In genomic region chr3:178456942-178457341, GRCh38 we compare ENCODE assay signal across 19 cellular contexts.
DNase-seq lines count a peak whose midpoint lies in the region; ATAC-seq, FAIRE-seq and TF ChIP-seq lines count a peak whose summit lies in the region.
"Had no signal": no experiment of that assay in that cellular context is flagged by ENCODE, and none has a peak within 500 bp of the region (broad histone marks: within the 10 kb centered on the region; RNA-seq: fewer than 3 reads in every experiment).

No MANE protein-coding gene starts in this region.

- H3K79me2 ChIP-seq in H1 (ENCODE audit: control insufficient read depth in 1 of 2, insufficient read depth in 2 of 2, low read length in 2 of 2) = no peaks in the 10 kb centered on the region
- H3K79me2 ChIP-seq: hepatocyte had no signal

- no peak overlapping the region for H3K14ac ChIP-seq in H1 (ENCODE audit: insufficient read length)

- no peak for TF ChIP-seq EP300 in H1 (IDR thresholded peaks at IDR 0.05; ENCODE audit: borderline replicate concordance in 1 of 2, low read depth in 2 of 2, low read length in 2 of 2)

- no peak overlapping the region for H3K4me3 Mint-ChIP-seq in nephron progenitor cell
- no peak overlapping the region for H3K4me3 Mint-ChIP-seq in activated CD4-positive, alpha-beta T cell treated with anti-CD3 and anti-CD28 coated beads, Interleukin-2, amount 10 ng/mL, durations not matched to agents 7 days and 5 days
- H3K4me3 Mint-ChIP-seq: activated CD8-positive, alpha-beta T cell treated with anti-CD3 and anti-CD28 coated beads for 36 hours; activated naive CD8-positive, alpha-beta T cell treated with anti-CD3 and anti-CD28 coated beads, Interleukin-2, amount 50 U/mL, for 24 hours had no signal

- H3K18ac ChIP-seq in H1 (ENCODE audit: extremely low read depth, low read length) = no peak overlapping the region

- H3K9me3 ChIP-seq in H1 (ENCODE audit: insufficient read depth in 2 of 2, low read depth in 1 of 2, low read length in 1 of 2) = no peaks in the 10 kb centered on the region
- H3K9me3 ChIP-seq: mucosa of descending colon, tibial artery had no signal

- H4K91ac ChIP-seq in H1 (replicated peaks; ENCODE audit: insufficient read length, low read length) = no peak overlapping the region

- no peak overlapping the region for H3K4me2 ChIP-seq in H1 (ENCODE audit: insufficient read depth in 1 of 2, low read depth in 2 of 2, low read length in 2 of 2)
- H3K4me2 ChIP-seq: hepatocyte had no signal

- peaks cover 3% of the 10 kb centered on the region for H3K27me3 Mint-ChIP-seq in nephron progenitor cell (ENCODE audit: low read depth, poor library complexity)
- H3K27me3 Mint-ChIP-seq in activated CD4-positive, alpha-beta T cell treated with anti-CD3 and anti-CD28 coated beads, Interleukin-2, amount 10 ng/mL, durations not matched to agents 7 days and 5 days = peaks cover 6% of the 10 kb centered on the region

- peaks cover 5% of the 10 kb centered on the region for H3K9me3 Mint-ChIP-seq in nephron progenitor cell
- H3K9me3 Mint-ChIP-seq in activated CD4-positive, alpha-beta T cell treated with anti-CD3 and anti-CD28 coated beads, Interleukin-2, amount 10 ng/mL, durations not matched to agents 7 days and 5 days = no peaks in the 10 kb centered on the region
- H3K9me3 Mint-ChIP-seq: activated CD8-positive, alpha-beta T cell treated with anti-CD3 and anti-CD28 coated beads for 36 hours; activated naive CD8-positive, alpha-beta T cell treated with anti-CD3 and anti-CD28 coated beads, Interleukin-2, amount 50 U/mL, for 24 hours had no signal

- no peak overlapping the region for H2BK20ac ChIP-seq in H1 (ENCODE audit: low read length)

- 86% methylated on average over 5 of the region's 5 CpGs; no CpG with 5 or more reads in 1 of the 2 experiments for WGBS in H1 (ENCODE audit: extremely low coverage in 1 of 2, insufficient coverage in 1 of 2, insufficient read length in 1 of 2, insufficient replicate concordance in 2 of 2, low coverage in 1 of 2, low lambda C conversion rate in 2 of 2, missing lambda C conversion rate in 1 of 2), 2 experiments

- TF ChIP-seq RAD21 in H1 (IDR thresholded peaks at IDR 0.05 in 1 of 2, conservative IDR thresholded peaks at IDR 0.05 in 1 of 2; ENCODE audit: low read depth in 2 of 2, low read length in 2 of 2) = no peak

- H4K8ac ChIP-seq in H1 (ENCODE audit: extremely low read depth, insufficient read depth, low read length) = no peak overlapping the region

- no peak for FAIRE-seq in H1 (lab: Jason Lieb, UNC)
- FAIRE-seq: kidney had no signal

- H3K23me2 ChIP-seq in H1 (ENCODE audit: low read depth, low read length) = no peaks in the 10 kb centered on the region; the same call in 1 of the 2 replicates

- no peak overlapping the region for H2BK12ac ChIP-seq in H1 (ENCODE audit: low read depth, low read length)

- H4K5ac ChIP-seq in H1 (ENCODE audit: insufficient read length, low read depth, low read length) = no peak overlapping the region

- POLR2A ChIA-PET in H1 (lab: Charles Lee; ENCODE audit: partially characterized antibody) = no interaction called here
- POLR2A ChIA-PET in activated CD4-positive, alpha-beta T cell treated with anti-CD3 and anti-CD28 coated beads, Interleukin-2, amount 10 ng/mL, durations not matched to agents 7 days and 5 days (lab: Charles Lee) = no interaction called here

- no peak overlapping the region for H3K9ac ChIP-seq in H1 (replicated peaks in 1 of 4; ENCODE audit: extremely low read depth in 1 of 4, low read depth in 3 of 4, low read length in 3 of 4)

- H3K27ac ChIP-seq in H1 (ENCODE audit: low read depth, low read length) = no peak overlapping the region
- H3K27ac ChIP-seq: hepatocyte, skin epidermis, tibial artery had no signal

- H3K27me3 ChIP-seq in H1 (replicated peaks in 1 of 4; ENCODE audit: control insufficient read depth in 3 of 4, extremely low read depth in 1 of 4, insufficient read depth in 3 of 4, low read length in 3 of 4) = no peaks in the 10 kb centered on the region
- H3K27me3 ChIP-seq: hepatocyte, tibial artery had no signal

- no peaks in the 10 kb centered on the region for H3K79me1 ChIP-seq in H1 (ENCODE audit: low read depth, low read length)

- peaks cover 29% of the 10 kb centered on the region for H3K4me1 Mint-ChIP-seq in nephron progenitor cell
- no peaks in the 10 kb centered on the region for H3K4me1 Mint-ChIP-seq in activated CD4-positive, alpha-beta T cell treated with anti-CD3 and anti-CD28 coated beads, Interleukin-2, amount 10 ng/mL, durations not matched to agents 7 days and 5 days
- H3K4me1 Mint-ChIP-seq: activated naive CD8-positive, alpha-beta T cell treated with anti-CD3 and anti-CD28 coated beads, Interleukin-2, amount 50 U/mL, for 24 hours had no signal

- H2AK5ac ChIP-seq in H1 (ENCODE audit: low read depth, low read length) = no peak overlapping the region

- DNase-seq in H1 (ENCODE audit: low read depth in 1 of 2, low spot score in 2 of 2) = no peak
- no peak for DNase-seq in nephron progenitor cell
- no peak for DNase-seq in cerebellar nuclear complex (lab: John Stamatoyannopoulos, UW)
- DNase-seq in activated CD4-positive, alpha-beta T cell treated with anti-CD3 and anti-CD28 coated beads, Interleukin-2, amount 10 ng/mL, durations not matched to agents 7 days and 5 days = no peak
- DNase-seq in NCI-H2107 (lab: John Stamatoyannopoulos, UW) = no peak
- DNase-seq: activated CD8-positive, alpha-beta T cell treated with anti-CD3 and anti-CD28 coated beads for 36 hours; activated naive CD8-positive, alpha-beta T cell treated with anti-CD3 and anti-CD28 coated beads, Interleukin-2, amount 50 U/mL, for 24 hours; effector CD8-positive, alpha-beta T cell; GDM1; Kasumi-1; kidney; mucosa of descending colon; NCI-H1417 treated with DMSO at 0.1 percent for 48 hours; NCI-H446 treated with DMSO at 0.1 percent for 48 hours; tibial artery had no signal

- peaks cover 4% of the 10 kb centered on the region for H3K36me3 Mint-ChIP-seq in nephron progenitor cell (ENCODE audit: low read depth)
- no peaks in the 10 kb centered on the region for H3K36me3 Mint-ChIP-seq in activated CD4-positive, alpha-beta T cell treated with anti-CD3 and anti-CD28 coated beads, Interleukin-2, amount 10 ng/mL, durations not matched to agents 7 days and 5 days (ENCODE audit: low read depth)

- H3K4me3 ChIP-seq in H1 (ENCODE audit: extremely low read depth in 1 of 4, insufficient read depth in 2 of 4, low read depth in 3 of 4, low read length in 4 of 4) = no peak overlapping the region
- H3K4me3 ChIP-seq: hepatocyte, mucosa of descending colon, skin epidermis, tibial artery had no signal

- no peak overlapping the region for H2BK120ac ChIP-seq in H1 (replicated peaks; ENCODE audit: low read depth, low read length)

- no peak overlapping the region for H3K4ac ChIP-seq in H1 (replicated peaks; ENCODE audit: insufficient read length, low read depth, low read length)

- no peaks in the 10 kb centered on the region for H3K36me3 ChIP-seq in H1 (ENCODE audit: control insufficient read depth in 2 of 4, insufficient read depth in 4 of 4, low read length in 3 of 4)
- H3K36me3 ChIP-seq: tibial artery had no signal

- peak overlapping the region; percentile 33; the same call in 1 of the 2 replicates for H2AFZ ChIP-seq in H1 (ENCODE audit: low read length)
- H2AFZ ChIP-seq: hepatocyte had no signal

- TF ChIP-seq CTCF in H1 (IDR thresholded peaks at IDR 0.05; ENCODE audit: control extremely low read depth in 1 of 3, insufficient read depth in 1 of 3, low read depth in 1 of 3, low read length in 3 of 3) = no peak
- no peak for TF ChIP-seq CTCF in nephron progenitor cell (IDR thresholded peaks at IDR 0.05)

- H3K56ac ChIP-seq in H1 (replicated peaks; ENCODE audit: insufficient read length, low read depth, low read length) = no peak overlapping the region

- no peak for TF ChIP-seq POLR2A in H1 (IDR thresholded peaks at IDR 0.05; ENCODE audit: control extremely low read depth in 1 of 2, low read depth in 2 of 2, low read length in 2 of 2)

- no peak overlapping the region for H2BK15ac ChIP-seq in H1 (ENCODE audit: low read length)

- ATAC-seq in GM19351 (IDR thresholded peaks at IDR 0.05; ENCODE audit: unreplicated experiment) (peak; percentile 61), HG02938 (IDR thresholded peaks at IDR 0.05; ENCODE audit: unreplicated experiment) (peak; percentile 53)
- ATAC-seq: activated CD8-positive, alpha-beta T cell treated with anti-CD3 and anti-CD28 coated beads for 36 hours; activated naive CD8-positive, alpha-beta T cell treated with anti-CD3 and anti-CD28 coated beads, Interleukin-2, amount 50 U/mL, for 24 hours; mucosa of descending colon had no signal

- H2BK5ac ChIP-seq in H1 (ENCODE audit: low read depth, low read length) = no peak overlapping the region

- H3K27ac Mint-ChIP-seq in nephron progenitor cell = peak overlapping the region; percentile 74
- H3K27ac Mint-ChIP-seq in activated CD4-positive, alpha-beta T cell treated with anti-CD3 and anti-CD28 coated beads, Interleukin-2, amount 10 ng/mL, durations not matched to agents 7 days and 5 days = no peak overlapping the region
- H3K27ac Mint-ChIP-seq: activated CD8-positive, alpha-beta T cell treated with anti-CD3 and anti-CD28 coated beads for 36 hours; activated naive CD8-positive, alpha-beta T cell treated with anti-CD3 and anti-CD28 coated beads, Interleukin-2, amount 50 U/mL, for 24 hours had no signal

- no peaks in the 10 kb centered on the region for H4K20me1 ChIP-seq in H1 (replicated peaks in 1 of 2; ENCODE audit: control insufficient read depth in 1 of 2, insufficient read depth in 2 of 2, low read length in 2 of 2)

- CTCF ChIA-PET in H1 (lab: Charles Lee; ENCODE audit: partially characterized antibody) = interaction anchor here (0.6 to 1.9 kb wide), 6 partner anchors 8 to 529 kb away, joined by 3 to 7 read pairs (median 3); no protein-coding TSS in a partner anchor
- CTCF ChIA-PET in activated CD4-positive, alpha-beta T cell treated with anti-CD3 and anti-CD28 coated beads, Interleukin-2, amount 10 ng/mL, durations not matched to agents 7 days and 5 days (lab: Charles Lee) = no interaction called here

- no peaks in the 10 kb centered on the region for H3K4me1 ChIP-seq in H1 (replicated peaks in 1 of 4; ENCODE audit: control insufficient read depth in 3 of 4, insufficient read depth in 4 of 4, low read length in 3 of 4)

- H3K23ac ChIP-seq in H1 (ENCODE audit: insufficient read length) = no peak overlapping the region

TF ChIP-seq in H1, 55 proteins besides CTCF, POLR2A, EP300 and RAD21:
- TF ChIP-seq CEBPB (IDR thresholded peaks at IDR 0.05; ENCODE audit: low read depth, low read length) (no peak), SP4 (IDR thresholded peaks at IDR 0.05; ENCODE audit: low read length) (no peak), TBP (IDR thresholded peaks at IDR 0.05; ENCODE audit: low read depth, low read length) (no peak)
TF ChIP-seq in H1: peak in this region for 0.
